ENCODE assay signal across 8 cellular contexts in genomic region chr12:32390572-32391219, GRCh38.
DNase-seq lines count a peak whose midpoint lies in the region; ATAC-seq lines count a peak whose summit lies in the region.

No MANE protein-coding gene starts in this region.

- H3K27me3 ChIP-seq in iPS-15b (ENCODE audit: control insufficient read depth, insufficient read depth, low read length) (no peaks in the 10 kb centered on the region), subcutaneous abdominal adipose tissue (ENCODE audit: control insufficient read depth in 5 of 5, insufficient read depth in 4 of 5, low read length in 5 of 5) (no peaks in the 10 kb centered on the region)

- ATAC-seq in GM18867 (IDR thresholded peaks at IDR 0.05; ENCODE audit: unreplicated experiment): no peak
- ATAC-seq in GM18858 (IDR thresholded peaks at IDR 0.05; ENCODE audit: unreplicated experiment): no peak

- peak; percentile 49 for DNase-seq in stimulated activated CD4-positive, alpha-beta T cell treated with anti-CD3 and anti-CD28 coated beads, Interleukin-15, amount 100 ng/mL, for 24 hours
- DNase-seq in stimulated activated CD4-positive, alpha-beta T cell treated with anti-CD3 and anti-CD28 coated beads, Interleukin-4, amount 100 ng/mL, for 4 hours: no peak
- peak; percentile 32 to 47 for DNase-seq in activated T-cell treated with anti-CD3 and anti-CD28 coated beads, Interleukin-2, amount 50 U/mL, for 48 hours
- DNase-seq in GM19238 (ENCODE audit: insufficient read length, low spot score): no peak

- H3K4me1 ChIP-seq in iPS-15b (ENCODE audit: control insufficient read depth, insufficient read depth, low read length) (no peaks in the 10 kb centered on the region), subcutaneous abdominal adipose tissue (ENCODE audit: control insufficient read depth in 5 of 5, insufficient read depth in 5 of 5, low read length in 5 of 5) (peaks cover 0 to 5% (median 0%) of the 10 kb centered on the region in 5 donors)

- no peaks in the 10 kb centered on the region for H3K36me3 ChIP-seq in iPS-15b (ENCODE audit: control insufficient read depth, insufficient read depth, low read length)
- no peaks in the 10 kb centered on the region for H3K36me3 ChIP-seq in subcutaneous abdominal adipose tissue (ENCODE audit: control insufficient read depth in 5 of 5, insufficient read depth in 5 of 5, low read length in 5 of 5)

- no peaks in the 10 kb centered on the region for H3K9me3 ChIP-seq in iPS-15b (ENCODE audit: control insufficient read depth, insufficient read depth, low read length)
- H3K9me3 ChIP-seq in subcutaneous abdominal adipose tissue (ENCODE audit: control insufficient read depth in 5 of 5, low read length in 5 of 5): no peaks in the 10 kb centered on the region

- H3K9ac ChIP-seq in iPS-15b (ENCODE audit: low read depth, low read length) (no peak overlapping the region), subcutaneous abdominal adipose tissue (ENCODE audit: low read length in 5 of 5) (peak overlapping the region in 2 of 5 donors; percentile 30 to 64)

- H3K27ac ChIP-seq in subcutaneous abdominal adipose tissue (ENCODE audit: low read depth, low read length): no peak overlapping the region

- peak overlapping the region; percentile 8 for H3K4me3 ChIP-seq in iPS-15b (ENCODE audit: low read depth, low read length)
- H3K4me3 ChIP-seq in subcutaneous abdominal adipose tissue (ENCODE audit: low read depth in 1 of 5, low read length in 5 of 5): peak overlapping the region in 4 of 5 donors; percentile 50 to 69 (median 63)

Comparison
In these comparisons a context has a peak if more than half of its experiments do, and no peak if none do; other contexts are left out.
1. DNase-seq: peak in stimulated activated CD4-positive, alpha-beta T cell treated with anti-CD3 and anti-CD28 coated beads, Interleukin-15, amount 100 ng/mL, for 24 hours (single experiment) and activated T-cell treated with anti-CD3 and anti-CD28 coated beads, Interleukin-2, amount 50 U/mL, for 48 hours (2 of 2); none in stimulated activated CD4-positive, alpha-beta T cell treated with anti-CD3 and anti-CD28 coated beads, Interleukin-4, amount 100 ng/mL, for 4 hours (0 of 2) and GM19238 (single experiment).